13 cellular contexts compared by ENCODE assay signal in genomic region chr19:32666084-32666483, GRCh38. TPM values are rescaled to one million over a fixed set of nuclear protein-coding genes. Genes with fewer than 3 reads are reported as not detected.
DNase-seq lines count a peak whose midpoint lies in the region; ATAC-seq and TF ChIP-seq lines count a peak whose summit lies in the region.
"Had no signal": no experiment of that assay in that cellular context is flagged by ENCODE, and none has a peak within 500 bp of the region (broad histone marks: within the 10 kb centered on the region; RNA-seq: fewer than 3 reads in every experiment).

No MANE protein-coding gene starts in this region.

- TF ChIP-seq POLR2A in heart left ventricle (IDR thresholded peaks at IDR 0.05) = peak in 1 of 2 donors; percentile 21
- peak; percentile 22 to 67 for TF ChIP-seq POLR2A in gastrocnemius medialis (IDR thresholded peaks at IDR 0.05)

- WGBS in heart left ventricle, 4 donors = 45 to 65% (median 61%) methylated on average over 6 of the region's 6 CpGs
- 89 to 99% methylated on average over 1 to 6 of the region's 6 CpGs for WGBS in endodermal cell (ENCODE audit: insufficient coverage in 1 of 2, insufficient read length in 1 of 2), 2 experiments

- H3K36me3 Mint-ChIP-seq in endodermal cell (ENCODE audit: low read depth) = peaks cover 13% of the 10 kb centered on the region

- no peak overlapping the region for H3K27ac Mint-ChIP-seq in endodermal cell
- H3K27ac Mint-ChIP-seq: CD8-positive, alpha-beta memory T cell had no signal

- H3K27ac ChIP-seq in heart left ventricle (peak overlapping the region; percentile 29 to 76 (median 70)), right atrium auricular region (peak overlapping the region in 1 of 2 donors; percentile 54), gastrocnemius medialis (peak overlapping the region; percentile 85 to 97 (median 94)), endodermal cell (ENCODE audit: low read depth, low read length) (no peak overlapping the region)

- peak; percentile 63 to 73 (median 69) for ATAC-seq in heart left ventricle
- peak; percentile 81 for ATAC-seq in left ventricle myocardium superior
- ATAC-seq in gastrocnemius medialis = peak; percentile 87

- H3K9ac ChIP-seq in endodermal cell (ENCODE audit: extremely low read depth, low read length, poor library complexity, severe bottlenecking) = no peak overlapping the region

- in situ Hi-C loops in gastrocnemius medialis (cut with MboI; ENCODE audit: low sequenced_read_pairs in 4 of 4) = no loop called here

- H3K9me3 ChIP-seq in heart left ventricle = no peaks in the 10 kb centered on the region
- H3K9me3 ChIP-seq in right atrium auricular region = no peaks in the 10 kb centered on the region
- no peaks in the 10 kb centered on the region for H3K9me3 ChIP-seq in gastrocnemius medialis
- no peaks in the 10 kb centered on the region for H3K9me3 ChIP-seq in endodermal cell (ENCODE audit: control insufficient read depth, low read length)
- H3K9me3 ChIP-seq: BE2C, HAP-1 had no signal

- DNase-seq in heart left ventricle = no peak
- no peak for DNase-seq in right atrium auricular region (ENCODE audit: low spot score)
- DNase-seq in left ventricle myocardium superior = no peak
- DNase-seq in gastrocnemius medialis = no peak
- no peak for DNase-seq in endodermal cell
- DNase-seq in NCI-H524 (lab: John Stamatoyannopoulos, UW) = no peak
- DNase-seq: ACHN; BE2C; C1 segment of cervical spinal cord; CD4-positive, CD25-positive, alpha-beta regulatory T cell; COR-L47 had no signal

- peak overlapping the region in 9 of 12 donors; percentile 6 to 43 (median 27) for H3K4me3 ChIP-seq in heart left ventricle
- no peak overlapping the region for H3K4me3 ChIP-seq in right atrium auricular region
- H3K4me3 ChIP-seq in gastrocnemius medialis = peak overlapping the region in 3 of 4 donors; percentile 1 to 24 (median 18)
- H3K4me3 ChIP-seq in endodermal cell (ENCODE audit: low read length) = no peak overlapping the region
- H3K4me3 ChIP-seq: HAP-1 had no signal

- peaks cover 0 to 14% (median 3%) of the 10 kb centered on the region in 9 donors for H3K36me3 ChIP-seq in heart left ventricle
- peaks cover 5% of the 10 kb centered on the region for H3K36me3 ChIP-seq in right atrium auricular region
- no peaks in the 10 kb centered on the region for H3K36me3 ChIP-seq in gastrocnemius medialis
- H3K36me3 ChIP-seq in endodermal cell (ENCODE audit: control insufficient read depth, insufficient read depth, low read length) = peaks cover 16% of the 10 kb centered on the region
- H3K36me3 ChIP-seq: BE2C had no signal

- intact Hi-C loops in heart left ventricle (cut with DNase I) (no loop called here), left ventricle myocardium superior (cut with micrococcal nuclease) (no loop called here), gastrocnemius medialis (cut with DNase I; ENCODE audit: low total_unique reads) (no loop called here)

- no peaks in the 10 kb centered on the region for H3K27me3 ChIP-seq in heart left ventricle
- no peaks in the 10 kb centered on the region for H3K27me3 ChIP-seq in right atrium auricular region
- no peaks in the 10 kb centered on the region for H3K27me3 ChIP-seq in gastrocnemius medialis
- no peaks in the 10 kb centered on the region for H3K27me3 ChIP-seq in endodermal cell (ENCODE audit: control insufficient read depth, insufficient read depth, low read length, poor library complexity, severe bottlenecking)
- H3K27me3 ChIP-seq: BE2C had no signal

- H3K27me3 Mint-ChIP-seq in endodermal cell (ENCODE audit: insufficient read depth) = no peaks in the 10 kb centered on the region
- H3K27me3 Mint-ChIP-seq: CD4-positive, CD25-positive, alpha-beta regulatory T cell had no signal

- no peak overlapping the region for H3K4me3 Mint-ChIP-seq in endodermal cell
- H3K4me3 Mint-ChIP-seq: CD4-positive, CD25-positive, alpha-beta regulatory T cell; CD8-positive, alpha-beta memory T cell had no signal

- H3K4me1 ChIP-seq in heart left ventricle (peaks cover 0 to 37% (median 8%) of the 10 kb centered on the region in 12 donors), right atrium auricular region (peaks cover 0 to 13% of the 10 kb centered on the region in 2 donors), gastrocnemius medialis (peaks cover 34 to 46% of the 10 kb centered on the region in 2 donors), endodermal cell (ENCODE audit: control insufficient read depth, insufficient read depth, low read length) (no peaks in the 10 kb centered on the region)
- H3K4me1 ChIP-seq: BE2C, HAP-1 had no signal

- peaks cover 6% of the 10 kb centered on the region for H3K4me1 Mint-ChIP-seq in endodermal cell

- no peaks in the 10 kb centered on the region for H3K9me3 Mint-ChIP-seq in endodermal cell
- H3K9me3 Mint-ChIP-seq: CD4-positive, CD25-positive, alpha-beta regulatory T cell; CD8-positive, alpha-beta memory T cell had no signal

- no peak for TF ChIP-seq CTCF in heart left ventricle (IDR thresholded peaks at IDR 0.05)
- TF ChIP-seq CTCF in right atrium auricular region (IDR thresholded peaks at IDR 0.05) = no peak
- no peak for TF ChIP-seq CTCF in gastrocnemius medialis (IDR thresholded peaks at IDR 0.05 in 4 of 5, conservative IDR thresholded peaks at IDR 0.05 in 1 of 5)
- no peak for TF ChIP-seq CTCF in endodermal cell (conservative IDR thresholded peaks at IDR 0.05)

RNA-seq across cellular contexts. Expression of gene ANKRD27, which starts 8.9 kb away (rescaled TPM):
- total RNA-seq in heart left ventricle (10 to 100 TPM; 14.6 to 47.5 (median 23.6) TPM), right atrium auricular region (10 to 100 TPM; 18.8 to 22.4 TPM), left ventricle myocardium superior (23.4 TPM), gastrocnemius medialis (10 to 100 TPM; 36.4 to 78.3 (median 53.5) TPM), endodermal cell (10 to 100 TPM; 35.1 to 35.9 TPM)
- 10 to 100 TPM in 1 of 2 donors, 1 to 10 TPM in 1; 5.8 to 14.1 TPM for polyA plus RNA-seq in heart left ventricle
- polyA plus RNA-seq in endodermal cell (2013, experiment 1 of 2) = 22.0 TPM
- 20.3 TPM for polyA plus RNA-seq in endodermal cell (2013, experiment 2 of 2)

RNA-seq across cellular contexts. Expression of gene RGS9BP, which starts 9.6 kb away (rescaled TPM):
- 10 to 100 TPM in 2 of 9 donors, 1 to 10 TPM in 7; 2.6 to 11.2 (median 4.5) TPM for total RNA-seq in heart left ventricle
- 1 to 10 TPM in 1 of 2 donors, under 1 TPM in 1; 0.83 to 3.4 TPM for polyA plus RNA-seq in heart left ventricle
- total RNA-seq in right atrium auricular region = 10 to 100 TPM in 1 of 2 donors, 1 to 10 TPM in 1; 2.5 to 15.3 TPM
- total RNA-seq in left ventricle myocardium superior = 15.3 TPM
- 10 to 100 TPM in 1 of 4 donors, 1 to 10 TPM in 3; 3.9 to 10.6 (median 6.0) TPM for total RNA-seq in gastrocnemius medialis
- total RNA-seq in endodermal cell = not detected
- 0.11 TPM for polyA plus RNA-seq in endodermal cell (2013, experiment 1 of 2)
- 0.08 TPM for polyA plus RNA-seq in endodermal cell (2013, experiment 2 of 2)

RNA-seq across cellular contexts. Expression of gene NUDT19, which starts 25.5 kb away (rescaled TPM):
- total RNA-seq in heart left ventricle (10 to 100 TPM; 15.2 to 31.3 (median 20.7) TPM), right atrium auricular region (10 to 100 TPM in 1 of 2 donors, 1 to 10 TPM in 1; 9.1 to 18.0 TPM), left ventricle myocardium superior (24.8 TPM), gastrocnemius medialis (10 to 100 TPM; 28.8 to 34.8 (median 29.2) TPM), endodermal cell (1 to 10 TPM; 5.8 to 6.8 TPM)
- polyA plus RNA-seq in heart left ventricle = 10 to 100 TPM; 12.5 to 13.3 TPM
- polyA plus RNA-seq in endodermal cell (2013, experiment 1 of 2) = 4.3 TPM
- polyA plus RNA-seq in endodermal cell (2013, experiment 2 of 2) = 5.0 TPM

RNA-seq across cellular contexts. Expression of gene TDRD12, which starts 53.5 kb away (rescaled TPM):
- under 1 TPM in 5 of 9 donors, not detected in 4; 0.10 to 0.63 (median 0.29) TPM for total RNA-seq in heart left ventricle
- under 1 TPM in 1 of 2 donors, not detected in 1; 0.06 TPM for polyA plus RNA-seq in heart left ventricle
- total RNA-seq in right atrium auricular region = under 1 TPM; 0.28 to 0.96 TPM
- not detected for total RNA-seq in left ventricle myocardium superior
- total RNA-seq in gastrocnemius medialis = 1 to 10 TPM in 1 of 4 donors, under 1 TPM in 3; 0.10 to 1.0 (median 0.37) TPM
- under 1 TPM; 0.20 to 0.84 TPM for total RNA-seq in endodermal cell
- polyA plus RNA-seq in endodermal cell (2013, experiment 1 of 2) = 0.18 TPM
- polyA plus RNA-seq in endodermal cell (2013, experiment 2 of 2) = 0.79 TPM

Comparison
In these comparisons a context has a peak if more than half of its experiments do, and no peak if none do; other contexts are left out.
1. H3K4me3 ChIP-seq: peak in heart left ventricle (9 of 12) and gastrocnemius medialis (3 of 4); none in right atrium auricular region (0 of 2) and endodermal cell (single experiment).
2. Peak in every context shown above with its lines, with median percentiles within 50 percentile points of each other: ATAC-seq.